ENCODE assay signal across 9 cellular contexts in genomic region chr1:205313681-205314308, GRCh38. TPM values are rescaled to one million over a fixed set of nuclear protein-coding genes. Genes with fewer than 3 reads are reported as not detected.
DNase-seq lines count a peak whose midpoint lies in the region; ATAC-seq and TF ChIP-seq lines count a peak whose summit lies in the region.
"Had no signal": no experiment of that assay in that cellular context is flagged by ENCODE, and none has a peak within 500 bp of the region (broad histone marks: within the 10 kb centered on the region; RNA-seq: fewer than 3 reads in every experiment).

No MANE protein-coding gene starts in this region.

- H3K9me3 ChIP-seq in BLaER1 (no peaks in the 10 kb centered on the region), RWPE2 (ENCODE audit: severe bottlenecking) (no peaks in the 10 kb centered on the region)

- no peaks in the 10 kb centered on the region for H3K9me3 Mint-ChIP-seq in chondrocyte (ENCODE audit: low read depth)

- H3K27ac ChIP-seq in BLaER1 (peak overlapping the region; percentile 67), RWPE2 (ENCODE audit: poor library complexity, severe bottlenecking) (peak overlapping the region; percentile 93)
- H3K27ac ChIP-seq: foreskin keratinocyte had no signal

- H3K4me2 ChIP-seq in BLaER1 = peak overlapping the region; percentile 91

- H3K4me3 Mint-ChIP-seq in chondrocyte (ENCODE audit: unreplicated experiment) = peak overlapping the region; percentile 40

- peak overlapping the region; percentile 63 for H3K27ac Mint-ChIP-seq in chondrocyte (ENCODE audit: unreplicated experiment)

- DNase-seq in H7 (peak; percentile 95), RWPE2 (ENCODE audit: low spot score) (no peak), chondrocyte (ENCODE audit: low spot score) (no peak), kidney glomerular epithelial cell (lab: John Stamatoyannopoulos, UW) (peak; percentile 60)
- DNase-seq in stimulated activated CD4-positive, alpha-beta T cell treated with anti-CD3 and anti-CD28 coated beads, Interleukin-4, amount 100 ng/mL, for 24 hours = peak; percentile 43
- DNase-seq in activated effector memory CD4-positive, alpha-beta T cell treated with anti-CD3 and anti-CD28 coated beads, Interleukin-2, amount 50 U/mL, for 16 hours = no peak

- H3K27me3 Mint-ChIP-seq in chondrocyte (ENCODE audit: low read depth) = no peaks in the 10 kb centered on the region

- no peaks in the 10 kb centered on the region for H4K20me1 ChIP-seq in BLaER1

- TF ChIP-seq CTCF in RWPE2 (IDR thresholded peaks at IDR 0.05; ENCODE audit: poor library complexity, severe bottlenecking) (no peak), chondrocyte (IDR thresholded peaks at IDR 0.05) (no peak)

- peak overlapping the region; percentile 56; the same call in 1 of the 2 replicates for H3K9ac ChIP-seq in BLaER1

- H3K4me1 ChIP-seq in BLaER1 (peaks cover 43% of the 10 kb centered on the region), RWPE2 (ENCODE audit: insufficient read depth, poor library complexity, severe bottlenecking) (peaks cover 42% of the 10 kb centered on the region)

- H3K36me3 ChIP-seq in BLaER1 (no peaks in the 10 kb centered on the region), H7 (replicated peaks; ENCODE audit: control insufficient read depth, insufficient read depth, low read length) (peaks cover 24% of the 10 kb centered on the region), RWPE2 (ENCODE audit: low read depth) (peaks cover 42% of the 10 kb centered on the region)

- peaks cover 6% of the 10 kb centered on the region for H3K36me3 Mint-ChIP-seq in chondrocyte (ENCODE audit: low read depth)

- no peak for ATAC-seq in RWPE2 (ENCODE audit: low read depth)
- no peak for ATAC-seq in GM21515 (IDR thresholded peaks at IDR 0.05; ENCODE audit: unreplicated experiment)
- ATAC-seq: foreskin keratinocyte had no signal

- H3K27me3 ChIP-seq in BLaER1 (peaks cover 13% of the 10 kb centered on the region; the same call in 1 of the 2 replicates), H7 (ENCODE audit: control insufficient read depth, insufficient read depth, low read length) (no peaks in the 10 kb centered on the region), RWPE2 (ENCODE audit: insufficient read depth, poor library complexity, severe bottlenecking) (no peaks in the 10 kb centered on the region)
- H3K27me3 ChIP-seq: foreskin keratinocyte had no signal

- H3K4me3 ChIP-seq in BLaER1 (peak overlapping the region; percentile 49), H7 (ENCODE audit: insufficient read depth, low read depth, low read length) (no peak overlapping the region; the same call in 1 of the 2 replicates), RWPE2 (ENCODE audit: severe bottlenecking) (no peak overlapping the region)

- H3K4me1 Mint-ChIP-seq in chondrocyte (ENCODE audit: low read depth) = peaks cover 46% of the 10 kb centered on the region

RNA-seq across cellular contexts. Expression of gene NUAK2, which starts 7.8 kb away (rescaled TPM):
- total RNA-seq in H7 (2014; rRNA removed; shearing (Covaris generic)) = 9.2 and 9.8 TPM in 2 replicates
- total RNA-seq in chondrocyte = 1.7 to 3.3 TPM (median 3.3 TPM) in 3 replicates

RNA-seq across cellular contexts. Expression of gene KLHDC8A, which starts 42.9 kb away (rescaled TPM):
- 2.3 and 5.0 TPM in 2 replicates for total RNA-seq in H7 (2014; rRNA removed; shearing (Covaris generic))
- total RNA-seq in chondrocyte = 0.12 TPM in 1 of 3 replicates, not detected in the others
- total RNA-seq: foreskin keratinocyte had no signal

Comparison
In these comparisons a context has a peak if more than half of its experiments do, and no peak if none do; other contexts are left out.
1. DNase-seq: peak in H7 (single experiment), kidney glomerular epithelial cell (single experiment) and stimulated activated CD4-positive, alpha-beta T cell treated with anti-CD3 and anti-CD28 coated beads, Interleukin-4, amount 100 ng/mL, for 24 hours (single experiment); none in RWPE2 (single experiment), chondrocyte (single experiment) and activated effector memory CD4-positive, alpha-beta T cell treated with anti-CD3 and anti-CD28 coated beads, Interleukin-2, amount 50 U/mL, for 16 hours (single experiment).